Comparison of ENCODE assay signal across 8 cellular contexts in the genomic region with DNA sequence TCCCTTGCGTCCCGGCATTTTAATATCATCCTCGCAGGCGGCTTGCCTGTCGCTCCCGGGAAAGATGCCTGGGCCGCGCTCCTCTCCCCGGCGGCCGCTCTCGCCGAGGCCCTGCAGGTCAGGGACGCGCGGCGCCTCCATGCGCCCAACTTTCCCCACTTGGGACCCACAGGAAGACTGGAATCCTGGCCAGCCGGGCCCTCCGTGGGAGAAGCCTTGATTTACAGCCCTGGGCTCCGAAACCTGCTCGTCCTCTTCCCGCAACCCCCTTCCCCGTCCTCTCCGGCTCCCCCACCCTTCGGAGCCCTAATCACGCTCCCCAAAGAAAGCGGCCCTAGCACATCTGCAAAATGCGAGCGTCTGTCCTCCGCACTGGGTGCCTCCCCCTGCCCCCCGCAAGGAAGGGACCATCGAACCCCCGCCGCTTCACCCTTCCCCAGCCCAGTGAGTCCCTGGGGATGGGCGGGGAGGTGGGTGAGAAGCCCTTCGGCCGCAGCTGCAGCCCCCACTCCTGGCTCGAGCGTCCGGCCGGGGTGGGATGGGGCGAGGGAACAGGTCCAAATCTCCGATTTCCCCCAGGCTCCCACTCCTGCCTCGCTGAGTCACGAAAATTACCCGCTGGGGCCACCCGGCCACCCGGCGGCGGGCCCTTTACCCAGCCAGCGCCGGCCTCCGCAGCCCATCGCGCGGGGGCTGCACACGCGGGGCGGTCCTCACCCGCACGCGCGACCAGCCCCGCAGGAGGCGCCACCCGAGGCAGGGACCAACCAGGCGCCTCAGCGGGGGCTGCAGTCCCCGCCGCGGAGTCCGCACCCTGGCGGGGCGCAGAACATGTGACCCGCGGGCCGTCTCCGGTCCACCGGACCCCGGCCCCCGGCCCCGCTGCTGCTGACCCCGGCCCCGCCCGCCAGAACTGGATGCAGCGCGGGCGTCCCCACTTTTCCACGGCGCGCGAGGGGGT. TPM values are rescaled to one million over a fixed set of nuclear protein-coding genes. Genes with fewer than 3 reads are reported as not detected.
DNase-seq lines count a peak whose midpoint lies in the region; ATAC-seq and TF ChIP-seq lines count a peak whose summit lies in the region.

No MANE protein-coding gene starts in this region.

- H3K9ac ChIP-seq in BLaER1 (no peak overlapping the region), OCI-LY1 (ENCODE audit: low read length) (no peak overlapping the region; the same call in 1 of the 2 replicates), fibroblast of lung (ENCODE audit: insufficient read depth, low read length) (peak overlapping the region; percentile 88)

- H3K4me3 ChIP-seq in BLaER1 (peak overlapping the region; percentile 72), OCI-LY1 (ENCODE audit: low read depth, low read length, poor library complexity, severe bottlenecking) (peak overlapping the region; percentile 54), fibroblast of lung (replicated peaks in 1 of 4; ENCODE audit: control extremely low read depth in 1 of 4, insufficient read depth in 1 of 4, low read depth in 3 of 4, low read length in 4 of 4) (peak overlapping the region; percentile 53 to 85 (median 74))

- ATAC-seq in GM21576 (IDR thresholded peaks at IDR 0.05; ENCODE audit: unreplicated experiment) (peak; percentile 5), GM21367 (IDR thresholded peaks at IDR 0.05; ENCODE audit: unreplicated experiment) (no peak)

- H2AFZ ChIP-seq in OCI-LY1 (ENCODE audit: low read length) (no peak overlapping the region), fibroblast of lung (ENCODE audit: low read length) (peak overlapping the region; percentile 72)

- H3K36me3 ChIP-seq in BLaER1 (no peaks in the 10 kb centered on the region), OCI-LY1 (ENCODE audit: insufficient read depth, low read length) (no peaks in the 10 kb centered on the region), fibroblast of lung (ENCODE audit: control insufficient read depth, insufficient read depth, low read length) (no peaks in the 10 kb centered on the region)

- H3K27me3 ChIP-seq in BLaER1 (peaks cover 59% of the 10 kb centered on the region), OCI-LY1 (ENCODE audit: insufficient read depth, low read length) (no peaks in the 10 kb centered on the region), fibroblast of lung (ENCODE audit: control insufficient read depth, insufficient read depth, low read length) (no peaks in the 10 kb centered on the region)

- H3K79me2 ChIP-seq in OCI-LY1 (ENCODE audit: insufficient read depth, low read length) (no peaks in the 10 kb centered on the region), fibroblast of lung (ENCODE audit: control insufficient read depth, insufficient read depth, low read length) (peaks cover 42% of the 10 kb centered on the region)

- H4K20me1 ChIP-seq in BLaER1 (peaks cover 28% of the 10 kb centered on the region), OCI-LY1 (ENCODE audit: insufficient read depth, low read length) (no peaks in the 10 kb centered on the region), fibroblast of lung (ENCODE audit: control insufficient read depth, extremely low read depth, insufficient read depth, low read length) (no peaks in the 10 kb centered on the region)

- H3K27ac ChIP-seq in BLaER1 (no peak overlapping the region), OCI-LY1 (ENCODE audit: low read depth, low read length, poor library complexity, severe bottlenecking) (no peak overlapping the region), fibroblast of lung (ENCODE audit: insufficient read depth, low read length) (peak overlapping the region; percentile 68)

- no peaks in the 10 kb centered on the region for H3K9me2 ChIP-seq in OCI-LY1 (ENCODE audit: low read depth, low read length)

- no peak for DNase-seq in fibroblast of lung (ENCODE audit: low read depth in 2 of 2)
- peak in 33 of 56 donors; percentile 16 to 77 (median 50) for DNase-seq in nucleus accumbens (lab: John Stamatoyannopoulos, UW)
- no peak for DNase-seq in NK-92 (lab: John Stamatoyannopoulos, UW; ENCODE audit: unreplicated experiment)
- DNase-seq in GM20000 (ENCODE audit: low spot score) = no peak

- no peaks in the 10 kb centered on the region for H3F3A ChIP-seq in OCI-LY1 (ENCODE audit: insufficient read depth, low read length)

- H3K4me2 ChIP-seq in BLaER1 (peak overlapping the region; percentile 96), OCI-LY1 (ENCODE audit: low read length) (peak overlapping the region; percentile 48; the same call in 1 of the 2 replicates), fibroblast of lung (ENCODE audit: extremely low read depth, insufficient read depth, low read length) (peak overlapping the region; percentile 82)

- H3K4me1 ChIP-seq in BLaER1 (peaks cover 36% of the 10 kb centered on the region), OCI-LY1 (ENCODE audit: insufficient read depth, low read length, severe bottlenecking) (no peaks in the 10 kb centered on the region), fibroblast of lung (ENCODE audit: control insufficient read depth, extremely low read depth, insufficient read depth, low read length) (peaks cover 4% of the 10 kb centered on the region)

- TF ChIP-seq CTCF in OCI-LY1 (IDR thresholded peaks at IDR 0.05; ENCODE audit: low read length) (no peak), fibroblast of lung (conservative IDR thresholded peaks at IDR 0.05 in 1 of 2, IDR thresholded peaks at IDR 0.05 in 1 of 2; ENCODE audit: low read depth in 1 of 2, low read length in 2 of 2) (no peak), GM20000 (IDR thresholded peaks at IDR 0.05; ENCODE audit: extremely low read depth, missing control alignments) (no peak)

- H3K9me3 ChIP-seq in BLaER1 (no peaks in the 10 kb centered on the region), OCI-LY1 (ENCODE audit: low read length) (no peaks in the 10 kb centered on the region), fibroblast of lung (ENCODE audit: control insufficient read depth, insufficient read depth, low read depth, low read length) (no peaks in the 10 kb centered on the region)

RNA-seq across cellular contexts. Expression of gene HSPA12A, which starts 0.7 kb away (rescaled TPM):
- 9.5 and 15.7 TPM in 2 replicates for total RNA-seq in fibroblast of lung
- 14.4 and 16.9 TPM in 2 replicates for polyA plus RNA-seq in fibroblast of lung
- polyA plus RNA-seq in fibroblast of lung (2012) = 10.8 and 12.3 TPM in 2 replicates
- polyA minus RNA-seq in fibroblast of lung (ENCODE audit: low replicate concordance) = 16.5 and 34.2 TPM in 2 replicates

Comparison
In these comparisons a context has a peak if more than half of its experiments do, and no peak if none do; other contexts are left out.
1. DNase-seq: peak in nucleus accumbens (33 of 56); none in fibroblast of lung (0 of 2), NK-92 (single experiment) and GM20000 (single experiment).
2. Peak in every context shown above with its lines, with median percentiles within 50 percentile points of each other: H3K4me2 ChIP-seq and H3K4me3 ChIP-seq.